Comparison of ENCODE assay signal across 1 cellular context in the genomic region with DNA sequence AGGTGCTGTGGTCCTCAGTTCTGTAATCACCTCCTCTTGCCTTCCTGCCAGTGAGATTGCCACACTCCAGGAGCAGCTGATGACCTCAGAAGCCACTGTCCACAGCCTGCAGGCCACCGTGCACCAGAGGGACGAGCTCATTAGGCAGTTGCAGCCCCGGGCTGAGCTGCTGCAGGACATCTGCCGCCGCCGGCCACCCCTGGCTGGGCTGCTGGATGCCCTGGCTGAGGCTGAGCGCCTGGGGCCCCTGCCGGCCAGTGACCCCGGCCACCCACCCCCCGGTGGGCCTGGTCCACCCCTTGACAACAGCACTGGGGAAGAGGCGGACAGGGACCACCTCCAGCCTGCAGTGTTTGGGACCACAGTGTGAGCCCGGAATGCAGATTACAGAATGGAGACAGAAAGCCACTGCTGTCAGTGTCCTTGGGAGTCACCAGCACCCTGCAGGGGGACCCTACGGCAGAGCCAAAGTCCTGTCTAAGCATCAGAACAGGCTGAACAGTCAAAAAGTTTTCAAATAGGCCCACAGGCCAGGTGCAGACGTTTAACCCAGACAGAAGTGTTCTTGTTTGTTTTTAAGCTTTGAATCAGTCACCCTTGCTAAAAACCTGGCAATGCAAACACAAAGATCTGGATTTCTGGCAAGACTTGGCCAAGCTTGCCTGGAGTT.
TF ChIP-seq lines count a peak whose summit lies in the region.

No MANE protein-coding gene starts in this region.

TF ChIP-seq in liver, 16 proteins besides CTCF, POLR2A, EP300 and RAD21 (continued from another document):
- TF ChIP-seq GABPA (IDR thresholded peaks at IDR 0.05 in 1 of 2, conservative IDR thresholded peaks at IDR 0.05 in 1 of 2) = no peak
- TF ChIP-seq, protein P1, sequence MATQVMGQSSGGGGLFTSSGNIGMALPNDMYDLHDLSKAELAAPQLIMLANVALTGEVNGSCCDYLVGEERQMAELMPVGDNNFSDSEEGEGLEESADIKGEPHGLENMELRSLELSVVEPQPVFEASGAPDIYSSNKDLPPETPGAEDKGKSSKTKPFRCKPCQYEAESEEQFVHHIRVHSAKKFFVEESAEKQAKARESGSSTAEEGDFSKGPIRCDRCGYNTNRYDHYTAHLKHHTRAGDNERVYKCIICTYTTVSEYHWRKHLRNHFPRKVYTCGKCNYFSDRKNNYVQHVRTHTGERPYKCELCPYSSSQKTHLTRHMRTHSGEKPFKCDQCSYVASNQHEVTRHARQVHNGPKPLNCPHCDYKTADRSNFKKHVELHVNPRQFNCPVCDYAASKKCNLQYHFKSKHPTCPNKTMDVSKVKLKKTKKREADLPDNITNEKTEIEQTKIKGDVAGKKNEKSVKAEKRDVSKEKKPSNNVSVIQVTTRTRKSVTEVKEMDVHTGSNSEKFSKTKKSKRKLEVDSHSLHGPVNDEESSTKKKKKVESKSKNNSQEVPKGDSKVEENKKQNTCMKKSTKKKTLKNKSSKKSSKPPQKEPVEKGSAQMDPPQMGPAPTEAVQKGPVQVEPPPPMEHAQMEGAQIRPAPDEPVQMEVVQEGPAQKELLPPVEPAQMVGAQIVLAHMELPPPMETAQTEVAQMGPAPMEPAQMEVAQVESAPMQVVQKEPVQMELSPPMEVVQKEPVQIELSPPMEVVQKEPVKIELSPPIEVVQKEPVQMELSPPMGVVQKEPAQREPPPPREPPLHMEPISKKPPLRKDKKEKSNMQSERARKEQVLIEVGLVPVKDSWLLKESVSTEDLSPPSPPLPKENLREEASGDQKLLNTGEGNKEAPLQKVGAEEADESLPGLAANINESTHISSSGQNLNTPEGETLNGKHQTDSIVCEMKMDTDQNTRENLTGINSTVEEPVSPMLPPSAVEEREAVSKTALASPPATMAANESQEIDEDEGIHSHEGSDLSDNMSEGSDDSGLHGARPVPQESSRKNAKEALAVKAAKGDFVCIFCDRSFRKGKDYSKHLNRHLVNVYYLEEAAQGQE (IDR thresholded peaks at IDR 0.05) = no peak
- no peak for TF ChIP-seq EGR1 (IDR thresholded peaks at IDR 0.05; ENCODE audit: low read depth in 2 of 2)
- no peak for TF ChIP-seq TAF1 (conservative IDR thresholded peaks at IDR 0.05)
- no peak for TF ChIP-seq FOXA1 (IDR thresholded peaks at IDR 0.05)
- TF ChIP-seq JUND (IDR thresholded peaks at IDR 0.05) = no peak
- TF ChIP-seq YY1 (IDR thresholded peaks at IDR 0.05) = no peak
- no peak for TF ChIP-seq HNF4G (IDR thresholded peaks at IDR 0.05)
